ENCODE assay signal across 22 cellular contexts in genomic region chr19:30175987-30176386, GRCh38.
"Had no signal": no experiment of that assay in that cellular context is flagged by ENCODE, and none has a peak within 500 bp of the region (broad histone marks: within the 10 kb centered on the region; RNA-seq: fewer than 3 reads in every experiment).

No MANE protein-coding gene starts in this region.

- H3K4me1 Mint-ChIP-seq: activated B cell treated with CpG ODN at 0.5 μM for 24 hours; activated CD4-positive, alpha-beta memory T cell treated with anti-CD3 and anti-CD28 coated beads, Interleukin-2, amount 10 ng/mL, durations not matched to agents 7 days and 5 days; activated CD4-positive, alpha-beta T cell treated with anti-CD3 and anti-CD28 coated beads, Interleukin-2, amount 10 ng/mL, durations not matched to agents 7 days and 5 days; activated naive CD8-positive, alpha-beta T cell treated with anti-CD3 and anti-CD28 coated beads, Interleukin-2, amount 10 ng/mL, durations not matched to agents 7 days and 5 days; IgD-negative memory B cell had no signal

- H3K27ac Mint-ChIP-seq: activated B cell treated with CpG ODN at 0.5 μM for 24 hours; activated CD4-positive, alpha-beta memory T cell treated with anti-CD3 and anti-CD28 coated beads, Interleukin-2, amount 10 ng/mL, durations not matched to agents 7 days and 5 days; activated CD4-positive, alpha-beta T cell treated with anti-CD3 and anti-CD28 coated beads, Interleukin-2, amount 10 ng/mL, durations not matched to agents 7 days and 5 days; activated naive CD8-positive, alpha-beta T cell treated with anti-CD3 and anti-CD28 coated beads, Interleukin-2, amount 10 ng/mL, durations not matched to agents 7 days and 5 days; IgD-negative memory B cell; T-helper 1 cell treated with Interleukin-12 subunit alpha and Interleukin-12 subunit beta and Interleukin-4 antibody, amounts not matched to agents 30 μg/mL and 1 μg/mL, for 36 hours had no signal

- H3K27me3 ChIP-seq: adrenal gland, Peyer's patch had no signal

- H3K9me3 Mint-ChIP-seq: activated CD4-positive, alpha-beta T cell treated with anti-CD3 and anti-CD28 coated beads, Interleukin-2, amount 10 ng/mL, durations not matched to agents 7 days and 5 days had no signal

- H3K36me3 ChIP-seq: adrenal gland, Peyer's patch had no signal

- H3K4me1 ChIP-seq: adrenal gland had no signal

- H3K27ac ChIP-seq: adrenal gland, Peyer's patch, RWPE1 had no signal

- H3K4me3 Mint-ChIP-seq: activated B cell treated with CpG ODN at 0.5 μM for 24 hours; activated CD4-positive, alpha-beta memory T cell treated with anti-CD3 and anti-CD28 coated beads, Interleukin-2, amount 10 ng/mL, durations not matched to agents 7 days and 5 days; activated CD4-positive, alpha-beta T cell treated with anti-CD3 and anti-CD28 coated beads, Interleukin-2, amount 10 ng/mL, durations not matched to agents 7 days and 5 days; activated naive CD8-positive, alpha-beta T cell treated with anti-CD3 and anti-CD28 coated beads, Interleukin-2, amount 10 ng/mL, durations not matched to agents 7 days and 5 days; IgD-negative memory B cell; T-helper 1 cell treated with Interleukin-12 subunit alpha and Interleukin-12 subunit beta and Interleukin-4 antibody, amounts not matched to agents 30 μg/mL and 1 μg/mL, for 36 hours had no signal

- H3K36me3 Mint-ChIP-seq: activated naive CD8-positive, alpha-beta T cell treated with anti-CD3 and anti-CD28 coated beads, Interleukin-2, amount 10 ng/mL, durations not matched to agents 7 days and 5 days had no signal

- DNase-seq: activated B cell treated with CpG ODN at 0.5 μM for 24 hours; activated CD4-positive, alpha-beta memory T cell treated with anti-CD3 and anti-CD28 coated beads, Interleukin-2, amount 10 ng/mL, durations not matched to agents 7 days and 5 days; activated CD4-positive, alpha-beta T cell treated with anti-CD3 and anti-CD28 coated beads for 1 hour; activated CD4-positive, alpha-beta T cell treated with anti-CD3 and anti-CD28 coated beads, Interleukin-2, amount 10 ng/mL, durations not matched to agents 7 days and 5 days; activated CD8-positive, alpha-beta memory T cell treated with anti-CD3 and anti-CD28 coated beads, Interleukin-2, amount 50 U/mL, for 4 hours; activated naive CD4-positive, alpha-beta T cell treated with anti-CD3 and anti-CD28 coated beads, Interleukin-2, amount 50 U/mL, for 16 hours; activated naive CD8-positive, alpha-beta T cell treated with anti-CD3 and anti-CD28 coated beads, Interleukin-2, amount 10 ng/mL, durations not matched to agents 7 days and 5 days; adrenal gland; anterior cingulate cortex; central memory CD4-positive, alpha-beta T cell; cortex of kidney; KG1; NCI-H1092; NCI-H1417; NCI-H1694; NCI-H2029; NCI-H524; Peyer's patch; Right ventricle myocardium superior had no signal

- H3K27me3 Mint-ChIP-seq: activated B cell treated with CpG ODN at 0.5 μM for 24 hours; activated CD4-positive, alpha-beta memory T cell treated with anti-CD3 and anti-CD28 coated beads, Interleukin-2, amount 10 ng/mL, durations not matched to agents 7 days and 5 days; activated CD4-positive, alpha-beta T cell treated with anti-CD3 and anti-CD28 coated beads, Interleukin-2, amount 10 ng/mL, durations not matched to agents 7 days and 5 days had no signal

- H3K9me3 ChIP-seq: adrenal gland, Peyer's patch had no signal

- H3K4me3 ChIP-seq: adrenal gland, Peyer's patch had no signal
